ENCODE assay signal across 12 cellular contexts in the genomic region with DNA sequence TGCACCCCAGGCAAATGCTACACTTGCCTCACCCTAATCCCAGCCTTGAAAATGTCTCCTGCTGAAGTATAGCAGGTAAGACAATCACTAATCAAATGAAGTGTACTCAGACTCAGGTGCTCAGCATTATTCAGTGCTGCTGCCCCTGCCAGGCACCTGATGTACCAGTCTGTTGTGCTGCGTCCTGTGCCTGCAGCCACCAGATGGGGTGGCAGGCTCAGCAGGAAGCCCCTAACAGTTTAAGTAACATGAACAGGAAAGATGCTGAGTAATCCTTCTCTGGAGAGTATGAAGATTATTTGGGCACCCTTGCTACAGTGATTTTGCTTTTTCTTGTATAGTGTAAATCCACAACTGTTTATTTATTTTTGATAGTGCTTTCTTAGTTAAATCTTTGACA.
DNase-seq lines count a peak whose midpoint lies in the region; ATAC-seq lines count a peak whose summit lies in the region.
"Had no signal": no experiment of that assay in that cellular context is flagged by ENCODE, and none has a peak within 500 bp of the region (broad histone marks: within the 10 kb centered on the region; RNA-seq: fewer than 3 reads in every experiment).

No MANE protein-coding gene starts in this region.

- no peak overlapping the region for H2BK15ac ChIP-seq in mesenchymal stem cell (ENCODE audit: low read depth, poor library complexity, severe bottlenecking)

- no peak overlapping the region for H4K8ac ChIP-seq in mesenchymal stem cell (ENCODE audit: low read length)

- H2BK120ac ChIP-seq in mesenchymal stem cell (ENCODE audit: low read depth, low read length), result no peak overlapping the region

- H2BK5ac ChIP-seq in mesenchymal stem cell (ENCODE audit: low read depth, low read length, poor library complexity, severe bottlenecking), result no peak overlapping the region

- 74% methylated on average over 1 of the region's 1 CpG for WGBS in mesenchymal stem cell

- H3K9ac ChIP-seq in mesenchymal stem cell (ENCODE audit: low read length), result no peak overlapping the region

- H3K4me2 ChIP-seq in mesenchymal stem cell (ENCODE audit: low read length, poor library complexity, severe bottlenecking), result no peak overlapping the region

- H3K14ac ChIP-seq in mesenchymal stem cell (ENCODE audit: low read length in 2 of 2), result no peak overlapping the region

- DNase-seq in NCI-H1436 (lab: John Stamatoyannopoulos, UW), result peak; percentile 4
- no peak for DNase-seq in NCI-H1436 treated with DMSO at 0.1 percent for 48 hours (lab: John Stamatoyannopoulos, UW)
- peak; percentile 38 for DNase-seq in HT1080 (ENCODE audit: low read depth)
- DNase-seq in SK-N-DZ (ENCODE audit: low spot score), result peak; percentile 27
- DNase-seq in mesenchymal stem cell, result no peak
- DNase-seq in activated CD8-positive, alpha-beta memory T cell treated with anti-CD3 and anti-CD28 coated beads for 24 hours, result no peak
- no peak for DNase-seq in pons (ENCODE audit: low spot score)
- DNase-seq: 8988T; activated T-cell treated with anti-CD3 and anti-CD28 coated beads, Interleukin-2, amount 50 U/mL, for 24 hours; immature natural killer cell; naive B cell had no signal

- no peaks in the 10 kb centered on the region for H3K79me1 ChIP-seq in mesenchymal stem cell (replicated peaks; ENCODE audit: low read length, poor library complexity, severe bottlenecking)

- no peak overlapping the region for H3K27ac ChIP-seq in mesenchymal stem cell (ENCODE audit: low read length, poor library complexity, severe bottlenecking)

- no peak overlapping the region for H3K4me3 ChIP-seq in mesenchymal stem cell (ENCODE audit: insufficient read depth in 1 of 2, low read depth in 1 of 2, low read length in 2 of 2)

- no peak overlapping the region for H2AK5ac ChIP-seq in mesenchymal stem cell (ENCODE audit: low read length, severe bottlenecking)

- H4K91ac ChIP-seq in mesenchymal stem cell (ENCODE audit: low read length), result peak overlapping the region; percentile 80

- peak overlapping the region in 1 of 2 experiments; percentile 21 for H3K18ac ChIP-seq in mesenchymal stem cell (ENCODE audit: low read depth in 1 of 2, low read length in 2 of 2)

- H3K9me3 ChIP-seq in mesenchymal stem cell (ENCODE audit: control insufficient read depth, low read length), result peaks cover 7% of the 10 kb centered on the region

- H3K36me3 ChIP-seq in mesenchymal stem cell (ENCODE audit: control insufficient read depth in 1 of 2, insufficient read depth in 2 of 2, low read depth in 1 of 2, low read length in 2 of 2), result no peaks in the 10 kb centered on the region

- peak overlapping the region in 1 of 2 experiments; percentile 94 for H2BK12ac ChIP-seq in mesenchymal stem cell (ENCODE audit: low read length in 2 of 2)

- H3K23ac ChIP-seq in mesenchymal stem cell (ENCODE audit: low read length in 2 of 2), result no peak overlapping the region

- H3K27me3 ChIP-seq in mesenchymal stem cell (ENCODE audit: control insufficient read depth in 1 of 2, insufficient read depth in 1 of 2, low read length in 2 of 2), result no peaks in the 10 kb centered on the region

- H2AFZ ChIP-seq in mesenchymal stem cell (ENCODE audit: low read depth, low read length), result peak overlapping the region; percentile 60

- H3K4me1 ChIP-seq in mesenchymal stem cell (ENCODE audit: control insufficient read depth, insufficient read depth, low read depth, low read length), result no peaks in the 10 kb centered on the region

- peak overlapping the region in 1 of 2 experiments; percentile 81 for H3K4ac ChIP-seq in mesenchymal stem cell (ENCODE audit: low read depth in 1 of 2, low read length in 2 of 2)

- ATAC-seq in GM18873 (IDR thresholded peaks at IDR 0.05; ENCODE audit: low FRiP score, unreplicated experiment), result no peak

Comparison
In these comparisons a context has a peak if more than half of its experiments do, and no peak if none do; other contexts are left out.
1. DNase-seq: peak in NCI-H1436 (single experiment), HT1080 (single experiment) and SK-N-DZ (single experiment); none in NCI-H1436 treated with DMSO at 0.1 percent for 48 hours (single experiment), mesenchymal stem cell (single experiment), activated CD8-positive, alpha-beta memory T cell treated with anti-CD3 and anti-CD28 coated beads for 24 hours (single experiment) and pons (single experiment).